1 cellular context compared by ENCODE assay signal in genomic region chr17:40347319-40348135, GRCh38.
A peak's percentile ranks its signal among the peaks of the same experiment; 100 is the strongest.
TF ChIP-seq lines count a peak whose summit lies in the region.

No MANE protein-coding gene starts in this region.

TF ChIP-seq in liver, 16 proteins besides CTCF, POLR2A, EP300 and RAD21 (continued from another document):
- TF ChIP-seq ZBTB33 (IDR thresholded peaks at IDR 0.05) (no peak), SP1 (IDR thresholded peaks at IDR 0.05) (no peak), FOXA2 (IDR thresholded peaks at IDR 0.05) (no peak), HNF4A (conservative IDR thresholded peaks at IDR 0.05) (no peak), GABPA (IDR thresholded peaks at IDR 0.05 in 1 of 2, conservative IDR thresholded peaks at IDR 0.05 in 1 of 2) (peak in 1 of 2 donors; percentile 19), EGR1 (IDR thresholded peaks at IDR 0.05; ENCODE audit: low read depth in 2 of 2) (no peak), NR2F2 (IDR thresholded peaks at IDR 0.05) (peak; percentile 27)
TF ChIP-seq in liver: peak in this region for 2.
